8 cellular contexts compared by ENCODE assay signal in the genomic region with DNA sequence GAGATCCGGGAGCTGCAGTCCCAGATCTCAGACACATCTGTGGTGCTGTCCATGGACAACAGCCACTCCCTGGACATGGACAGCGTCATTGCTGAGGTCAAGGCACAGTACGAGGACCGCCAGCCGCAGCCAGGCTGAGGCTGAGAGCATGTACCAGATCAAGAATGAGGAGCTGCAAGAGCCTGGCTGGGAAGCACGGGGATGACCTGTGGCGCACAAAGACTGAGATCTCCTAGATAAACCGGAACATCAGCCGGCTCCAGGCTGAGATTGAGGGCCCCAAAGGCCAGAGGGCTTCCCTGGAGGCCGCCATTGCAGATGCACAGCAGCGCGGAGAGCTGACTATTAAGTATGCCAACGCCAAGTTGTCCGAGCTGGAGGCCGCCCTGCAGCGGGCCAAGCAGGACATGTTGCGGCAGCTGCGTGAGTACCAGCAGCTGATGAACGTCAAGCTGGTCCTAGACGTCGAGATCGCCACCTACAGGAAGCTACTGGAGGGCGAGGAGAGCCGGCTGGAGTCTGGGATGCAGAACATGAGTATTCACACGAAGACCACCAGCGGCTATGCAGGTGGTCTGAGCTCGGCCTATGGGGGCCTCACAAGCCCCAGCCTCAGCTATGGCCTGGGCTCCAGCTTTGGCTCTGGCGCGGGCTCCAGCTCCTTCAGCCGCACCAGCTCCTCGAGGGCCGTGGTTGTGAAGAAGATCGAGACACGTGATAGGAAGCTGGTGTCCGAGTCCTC. TPM values are rescaled to one million over a fixed set of nuclear protein-coding genes. Genes with fewer than 3 reads are reported as not detected.
DNase-seq lines count a peak whose midpoint lies in the region; ATAC-seq and TF ChIP-seq lines count a peak whose summit lies in the region.

No MANE protein-coding gene starts in this region.

- H3K27ac Mint-ChIP-seq in type B pancreatic cell, result no peak overlapping the region

- H3K27ac ChIP-seq in VCaP, result no peak overlapping the region

- TF ChIP-seq CTCF in VCaP (conservative IDR thresholded peaks at IDR 0.05), result peak; percentile 41
- peak; percentile 75 for TF ChIP-seq CTCF in type B pancreatic cell (conservative IDR thresholded peaks at IDR 0.05)

- peak overlapping the region; percentile 35 for H3K4me3 Mint-ChIP-seq in type B pancreatic cell

- TF ChIP-seq POLR2A in erythroblast (IDR thresholded peaks at IDR 0.05; ENCODE audit: low read length), result no peak

- no peaks in the 10 kb centered on the region for H3K36me3 Mint-ChIP-seq in type B pancreatic cell

- no peak for ATAC-seq in HG03139 (IDR thresholded peaks at IDR 0.05; ENCODE audit: unreplicated experiment)

- H3K9me3 Mint-ChIP-seq in type B pancreatic cell, result no peaks in the 10 kb centered on the region

- peaks cover 11% of the 10 kb centered on the region for H3K27me3 Mint-ChIP-seq in type B pancreatic cell

- DNase-seq in NCI-H1436 (lab: John Stamatoyannopoulos, UW) (peak; percentile 36), NCI-H1436 treated with DMSO at 0.1 percent for 48 hours (lab: John Stamatoyannopoulos, UW) (no peak), NCI-H146 (lab: John Stamatoyannopoulos, UW) (peak; percentile 81), erythroblast (lab: John Stamatoyannopoulos, UW) (peak; percentile 49), mucosa of gallbladder (ENCODE audit: low spot score) (peak; percentile 70), type B pancreatic cell (ENCODE audit: extremely low spot score, unreplicated experiment) (no peak)

- no peaks in the 10 kb centered on the region for H3K4me1 Mint-ChIP-seq in type B pancreatic cell (ENCODE audit: unreplicated experiment)

RNA-seq across cellular contexts. Expression of a gene that starts 25.5 kb away (rescaled TPM):
- total RNA-seq in mucosa of gallbladder, result not detected
- not detected in 2 replicates for total RNA-seq in type B pancreatic cell (ENCODE audit: low replicate concordance)

RNA-seq across cellular contexts. Expression of a gene that starts 28.6 kb away (rescaled TPM):
- total RNA-seq in mucosa of gallbladder (40.5 TPM), type B pancreatic cell (ENCODE audit: low replicate concordance) (33.7 and 43.7 TPM in 2 replicates)

Comparison
In these comparisons a context has a peak if more than half of its experiments do, and no peak if none do; other contexts are left out.
1. DNase-seq: peak in NCI-H1436 (single experiment), NCI-H146 (single experiment), erythroblast (2 of 2) and mucosa of gallbladder (single experiment); none in NCI-H1436 treated with DMSO at 0.1 percent for 48 hours (single experiment) and type B pancreatic cell (single experiment).